In the genomic region with DNA sequence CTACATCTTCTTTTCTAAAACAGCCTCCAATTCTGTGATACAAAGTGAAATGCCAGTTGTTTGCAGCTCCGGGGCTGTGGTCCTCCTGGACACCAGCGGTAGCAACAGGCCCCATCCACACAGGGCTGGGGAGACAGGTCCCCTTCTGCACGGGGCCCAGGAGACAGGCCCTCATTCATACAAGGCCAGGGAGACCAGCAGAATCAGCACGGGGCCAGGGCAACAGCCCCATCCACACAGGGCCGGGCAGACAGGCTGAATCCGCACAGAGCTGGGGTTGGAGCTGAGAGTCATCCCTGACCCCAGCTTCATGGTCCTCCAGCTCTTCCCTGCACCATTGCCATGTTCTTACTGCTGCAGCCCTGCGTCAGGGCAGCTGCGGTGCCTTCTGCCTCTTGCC, we compare ENCODE assay signal across 22 cellular contexts.
"Had no signal": no experiment of that assay in that cellular context is flagged by ENCODE, and none has a peak within 500 bp of the region (broad histone marks: within the 10 kb centered on the region; RNA-seq: fewer than 3 reads in every experiment).

No MANE protein-coding gene starts in this region.

- H3K27me3 ChIP-seq: gastrocnemius medialis, neutrophil, right lobe of liver, suprapubic skin, transverse colon, upper lobe of right lung, uterus had no signal

- ATAC-seq: effector memory CD8-positive, alpha-beta T cell; gastrocnemius medialis; left ventricle myocardium superior; natural killer cell; right lobe of liver; stimulated activated naive CD8-positive, alpha-beta T cell treated with anti-CD3 and anti-CD28 coated beads, Interleukin-15, amount 100 ng/mL, for 72 hours; upper lobe of right lung had no signal

- H3K4me1 ChIP-seq: parathyroid adenoma, transverse colon, uterus had no signal

- H3K36me3 Mint-ChIP-seq: natural killer cell had no signal

- H3K79me2 ChIP-seq: parathyroid adenoma had no signal

- H3K9me3 ChIP-seq: gastrocnemius medialis, lower lobe of right lung, neutrophil, right lobe of liver, suprapubic skin, transverse colon, upper lobe of right lung, uterus had no signal

- DNase-seq: dermis blood vessel endothelial cell; effector memory CD8-positive, alpha-beta T cell; gastrocnemius medialis; left ventricle myocardium superior; lower lobe of right lung; natural killer cell; right lobe of liver; small intestine; stimulated activated CD4-positive, alpha-beta T cell treated with anti-CD3 and anti-CD28 coated beads, Interleukin-12 subunit alpha, Interleukin-12 subunit beta, amount 100 ng/mL, for 4 hours; stimulated activated CD4-positive, alpha-beta T cell treated with anti-CD3 and anti-CD28 coated beads, Interleukin-1b, Interleukin-23, amount 100 ng/mL, for 48 hours; stimulated activated CD4-positive, alpha-beta T cell treated with anti-CD3 and anti-CD28 coated beads, Interleukin-4, amount 100 ng/mL, for 1 hour; stimulated activated CD8-positive, alpha-beta memory T cell treated with anti-CD3 and anti-CD28 coated beads, Interleukin-4, amount 100 ng/mL, for 48 hours; stimulated activated naive CD4-positive, alpha-beta T cell; stimulated activated naive CD8-positive, alpha-beta T cell treated with anti-CD3 and anti-CD28 coated beads, Interleukin-15, amount 100 ng/mL, for 72 hours; transverse colon; upper lobe of right lung; uterus had no signal

- H3K27me3 Mint-ChIP-seq: effector memory CD8-positive, alpha-beta T cell; stimulated activated naive CD8-positive, alpha-beta T cell treated with anti-CD3 and anti-CD28 coated beads, Interleukin-15, amount 100 ng/mL, for 72 hours had no signal

- H3K36me3 ChIP-seq: gastrocnemius medialis, neutrophil, right lobe of liver, transverse colon, uterus had no signal

- H3K27ac Mint-ChIP-seq: effector memory CD8-positive, alpha-beta T cell; natural killer cell; progenitor cell of endocrine pancreas had no signal

- H3K4me3 Mint-ChIP-seq: effector memory CD8-positive, alpha-beta T cell; natural killer cell; stimulated activated naive CD8-positive, alpha-beta T cell treated with anti-CD3 and anti-CD28 coated beads, Interleukin-15, amount 100 ng/mL, for 72 hours had no signal

- H3K9ac ChIP-seq: parathyroid adenoma had no signal

- H2AFZ ChIP-seq: parathyroid adenoma had no signal

- H3K27ac ChIP-seq: coronary artery, gastrocnemius medialis, lower lobe of right lung, neutrophil, parathyroid adenoma, right lobe of liver, suprapubic skin, transverse colon, upper lobe of right lung, uterus had no signal

- H3K9me3 Mint-ChIP-seq: effector memory CD8-positive, alpha-beta T cell; natural killer cell; stimulated activated naive CD8-positive, alpha-beta T cell treated with anti-CD3 and anti-CD28 coated beads, Interleukin-15, amount 100 ng/mL, for 72 hours had no signal

- H3K4me3 ChIP-seq: coronary artery, gastrocnemius medialis, lower lobe of right lung, right lobe of liver, suprapubic skin, transverse colon, upper lobe of right lung, uterus had no signal
